Comparison of ENCODE assay signal across 6 cellular contexts in genomic region chr12:54033980-54034783, GRCh38. TPM values are rescaled to one million over a fixed set of nuclear protein-coding genes. Genes with fewer than 3 reads are reported as not detected.
A peak's percentile ranks its signal among the peaks of the same experiment; 100 is the strongest.
DNase-seq lines count a peak whose midpoint lies in the region; ATAC-seq and TF ChIP-seq lines count a peak whose summit lies in the region.

No MANE protein-coding gene starts in this region.

- H3K4me1 ChIP-seq in gastroesophageal sphincter, result peaks cover 0 to 49% (median 10%) of the 10 kb centered on the region in 3 donors
- peaks cover 0 to 97% (median 23%) of the 10 kb centered on the region in 4 donors for H3K4me1 ChIP-seq in tibial nerve

- H3K27ac ChIP-seq in gastroesophageal sphincter, result peak overlapping the region in 2 of 4 donors; percentile 67 to 84
- H3K27ac ChIP-seq in tibial nerve, result peak overlapping the region; percentile 66 to 99 (median 82)

- H3K27me3 Mint-ChIP-seq in activated naive CD4-positive, alpha-beta T cell treated with anti-CD3 and anti-CD28 coated beads for 36 hours (ENCODE audit: low read depth), result peaks cover 73% of the 10 kb centered on the region

- H3K9me3 Mint-ChIP-seq in activated naive CD4-positive, alpha-beta T cell treated with anti-CD3 and anti-CD28 coated beads for 36 hours, result no peaks in the 10 kb centered on the region

- intact Hi-C loops in activated naive CD4-positive, alpha-beta T cell treated with anti-CD3 and anti-CD28 coated beads for 36 hours (cut with micrococcal nuclease), result loop anchor here (2.0 to 5.0 kb wide), 2 partner anchors 48 to 167 kb away; no protein-coding TSS in a partner anchor

- DNase-seq in activated naive CD4-positive, alpha-beta T cell treated with anti-CD3 and anti-CD28 coated beads for 36 hours, result no peak
- no peak for DNase-seq in activated naive CD4-positive, alpha-beta T cell treated with Interleukin-2 at 50 U/mL for 16 hours
- DNase-seq in tibial nerve (ENCODE audit: low spot score in 2 of 2), result no peak
- no peak for DNase-seq in AML-193 (lab: John Stamatoyannopoulos, UW)
- DNase-seq in NCI-H187 treated with DMSO at 0.1 percent for 48 hours (lab: John Stamatoyannopoulos, UW), result no peak

- H3K9me3 ChIP-seq in gastroesophageal sphincter (peaks cover 0 to 4% (median 0%) of the 10 kb centered on the region in 3 donors), tibial nerve (no peaks in the 10 kb centered on the region)

- CTCF ChIA-PET in activated naive CD4-positive, alpha-beta T cell treated with anti-CD3 and anti-CD28 coated beads for 36 hours (lab: Charles Lee), result interaction anchor here (1.0 to 5.2 kb wide), 4 partner anchors 103 to 158 kb away, joined by 3 to 113 read pairs (median 19); partner anchors contain the start of gene SMUG1

- TF ChIP-seq CTCF in gastroesophageal sphincter (IDR thresholded peaks at IDR 0.05) (no peak), tibial nerve (IDR thresholded peaks at IDR 0.05) (no peak)

- ATAC-seq in gastroesophageal sphincter, result peak; percentile 36

- 36 to 77% methylated on average over 7 to 23 of the region's 57 CpGs for WGBS in gastroesophageal sphincter (ENCODE audit: low coverage in 1 of 2), 2 donors
- 14 to 17% methylated on average over 42 to 57 of the region's 57 CpGs for WGBS in tibial nerve, 2 donors

- peak overlapping the region; percentile 45 for H3K4me3 Mint-ChIP-seq in activated naive CD4-positive, alpha-beta T cell treated with anti-CD3 and anti-CD28 coated beads for 36 hours

- peaks cover 63% of the 10 kb centered on the region for H3K27me3 ChIP-seq in gastroesophageal sphincter
- H3K27me3 ChIP-seq in tibial nerve, result peaks cover 0 to 47% of the 10 kb centered on the region in 2 donors

- H3K4me1 Mint-ChIP-seq in activated naive CD4-positive, alpha-beta T cell treated with anti-CD3 and anti-CD28 coated beads for 36 hours (ENCODE audit: low read depth), result peaks cover 21% of the 10 kb centered on the region

- no peaks in the 10 kb centered on the region for H3K36me3 Mint-ChIP-seq in activated naive CD4-positive, alpha-beta T cell treated with anti-CD3 and anti-CD28 coated beads for 36 hours (ENCODE audit: low read depth)

- TF ChIP-seq EP300 in gastroesophageal sphincter (IDR thresholded peaks at IDR 0.05) (no peak), tibial nerve (IDR thresholded peaks at IDR 0.05) (no peak)

- TF ChIP-seq POLR2A in gastroesophageal sphincter (IDR thresholded peaks at IDR 0.05), result no peak
- no peak for TF ChIP-seq POLR2A in tibial nerve (IDR thresholded peaks at IDR 0.05)

- peak overlapping the region; percentile 42 to 56 for H3K4me3 ChIP-seq in gastroesophageal sphincter
- peak overlapping the region; percentile 38 to 77 (median 49) for H3K4me3 ChIP-seq in tibial nerve

- no peaks in the 10 kb centered on the region for H3K36me3 ChIP-seq in gastroesophageal sphincter
- H3K36me3 ChIP-seq in tibial nerve, result peaks cover 0 to 7% (median 0%) of the 10 kb centered on the region in 3 donors

- H3K27ac Mint-ChIP-seq in activated naive CD4-positive, alpha-beta T cell treated with anti-CD3 and anti-CD28 coated beads for 36 hours, result no peak overlapping the region

RNA-seq across cellular contexts. Expression of gene HOXC5, which starts 1.3 kb away (rescaled TPM):
- not detected for total RNA-seq in activated naive CD4-positive, alpha-beta T cell treated with anti-CD3 and anti-CD28 coated beads for 36 hours
- total RNA-seq in gastroesophageal sphincter (1 to 10 TPM in 2 of 4 donors, under 1 TPM in 1, not detected in 1; 0.31 to 3.3 (median 1.3) TPM), tibial nerve (1 to 10 TPM; 1.4 to 2.7 (median 1.7) TPM)

RNA-seq across cellular contexts. Expression of gene HOXC6, which starts 5.9 kb away (rescaled TPM):
- not detected for total RNA-seq in activated naive CD4-positive, alpha-beta T cell treated with anti-CD3 and anti-CD28 coated beads for 36 hours
- under 1 TPM in 1 of 4 donors, not detected in 3; 0.50 TPM for total RNA-seq in gastroesophageal sphincter
- 10 to 100 TPM in 1 of 4 donors, 1 to 10 TPM in 3; 3.6 to 17.3 (median 7.2) TPM for total RNA-seq in tibial nerve

RNA-seq across cellular contexts. Expression of gene HOXC4, which starts 19.5 kb away (rescaled TPM):
- total RNA-seq in activated naive CD4-positive, alpha-beta T cell treated with anti-CD3 and anti-CD28 coated beads for 36 hours, result under 1 TPM in 1 of 2 experiments, not detected in 1; 0.12 TPM
- total RNA-seq in gastroesophageal sphincter (1 to 10 TPM in 3 of 4 donors, under 1 TPM in 1; 0.69 to 5.7 (median 2.7) TPM), tibial nerve (1 to 10 TPM; 2.7 to 8.1 (median 4.1) TPM)

RNA-seq across cellular contexts. Expression of gene HOXC8, which starts 25.4 kb away (rescaled TPM):
- total RNA-seq in activated naive CD4-positive, alpha-beta T cell treated with anti-CD3 and anti-CD28 coated beads for 36 hours, result not detected
- under 1 TPM in 2 of 4 donors, not detected in 2; 0.15 to 0.40 TPM for total RNA-seq in gastroesophageal sphincter
- total RNA-seq in tibial nerve, result 1 to 10 TPM in 3 of 4 donors, under 1 TPM in 1; 0.98 to 2.3 (median 2.0) TPM

RNA-seq across cellular contexts. Expression of gene HOXC9, which starts 34.2 kb away (rescaled TPM):
- not detected for total RNA-seq in activated naive CD4-positive, alpha-beta T cell treated with anti-CD3 and anti-CD28 coated beads for 36 hours
- total RNA-seq in gastroesophageal sphincter, result not detected
- 10 to 100 TPM in 1 of 4 donors, 1 to 10 TPM in 3; 4.4 to 10.5 (median 7.9) TPM for total RNA-seq in tibial nerve
